Comparison of ENCODE assay signal across 12 cellular contexts in genomic region chr16:983044-984030, GRCh38. TPM values are rescaled to one million over a fixed set of nuclear protein-coding genes. Genes with fewer than 3 reads are reported as not detected.
DNase-seq lines count a peak whose midpoint lies in the region; ATAC-seq and TF ChIP-seq lines count a peak whose summit lies in the region.
"Had no signal": no experiment of that assay in that cellular context is flagged by ENCODE, and none has a peak within 500 bp of the region (broad histone marks: within the 10 kb centered on the region; RNA-seq: fewer than 3 reads in every experiment).

No MANE protein-coding gene starts in this region.

- peaks cover 2% of the 10 kb centered on the region for H3K4me1 Mint-ChIP-seq in activated CD4-positive, alpha-beta T cell treated with anti-CD3 and anti-CD28 coated beads, Interleukin-2, amount 10 ng/mL, durations not matched to agents 7 days and 5 days

- no peak overlapping the region for H3K27ac Mint-ChIP-seq in activated CD4-positive, alpha-beta T cell treated with anti-CD3 and anti-CD28 coated beads, Interleukin-2, amount 10 ng/mL, durations not matched to agents 7 days and 5 days
- H3K27ac Mint-ChIP-seq: activated CD8-positive, alpha-beta memory T cell treated with anti-CD3 and anti-CD28 coated beads, Interleukin-2, amount 10 ng/mL, durations not matched to agents 7 days and 5 days had no signal

- ATAC-seq in sciatic nerve = peak; percentile 1
- no peak for ATAC-seq in GM19395 (IDR thresholded peaks at IDR 0.05; ENCODE audit: unreplicated experiment)
- ATAC-seq: activated CD8-positive, alpha-beta memory T cell treated with anti-CD3 and anti-CD28 coated beads, Interleukin-2, amount 10 ng/mL, durations not matched to agents 7 days and 5 days had no signal

- H3K36me3 ChIP-seq in SK-N-MC (ENCODE audit: insufficient read depth, low read length) = no peaks in the 10 kb centered on the region
- peaks cover 4% of the 10 kb centered on the region for H3K36me3 ChIP-seq in iPS-15b (ENCODE audit: control insufficient read depth, insufficient read depth, low read length)
- no peaks in the 10 kb centered on the region for H3K36me3 ChIP-seq in esophagus squamous epithelium
- no peaks in the 10 kb centered on the region for H3K36me3 ChIP-seq in testis (ENCODE audit: low read depth, missing control alignments)
- H3K36me3 ChIP-seq: prostate gland had no signal

- no peak for DNase-seq in activated CD4-positive, alpha-beta T cell treated with anti-CD3 and anti-CD28 coated beads, Interleukin-2, amount 10 ng/mL, durations not matched to agents 7 days and 5 days
- no peak for DNase-seq in activated CD4-positive, alpha-beta T cell treated with anti-CD3 and anti-CD28 coated beads for 48 hours
- DNase-seq in SK-N-MC (ENCODE audit: low read depth, low spot score) = no peak
- no peak for DNase-seq in sciatic nerve (ENCODE audit: low spot score)
- no peak for DNase-seq in esophagus squamous epithelium (lab: John Stamatoyannopoulos, UW)
- no peak for DNase-seq in testis
- DNase-seq: activated CD8-positive, alpha-beta memory T cell treated with anti-CD3 and anti-CD28 coated beads, Interleukin-2, amount 10 ng/mL, durations not matched to agents 7 days and 5 days; effector CD4-positive, alpha-beta T cell; NCI-H2029 had no signal

- WGBS in esophagus squamous epithelium, 2 donors = 69 to 100% methylated on average over 1 to 3 of the region's 59 CpGs
- WGBS in testis, 2 donors = 62 to 66% methylated on average over 17 to 58 of the region's 59 CpGs

- no peaks in the 10 kb centered on the region for H3K9me3 ChIP-seq in SK-N-MC (ENCODE audit: low read depth, low read length)
- no peaks in the 10 kb centered on the region for H3K9me3 ChIP-seq in iPS-15b (ENCODE audit: control insufficient read depth, insufficient read depth, low read length)
- no peaks in the 10 kb centered on the region for H3K9me3 ChIP-seq in esophagus squamous epithelium
- H3K9me3 ChIP-seq in testis = no peaks in the 10 kb centered on the region
- H3K9me3 ChIP-seq: prostate gland had no signal

- H3K27ac ChIP-seq in SK-N-MC (no peak overlapping the region), esophagus squamous epithelium (no peak overlapping the region), testis (no peak overlapping the region)
- H3K27ac ChIP-seq: prostate gland had no signal

- no peak overlapping the region for H3K9ac ChIP-seq in SK-N-MC (ENCODE audit: insufficient read length)
- H3K9ac ChIP-seq in iPS-15b (ENCODE audit: low read depth, low read length) = peak overlapping the region; percentile 47

- H3K27me3 Mint-ChIP-seq in activated CD4-positive, alpha-beta T cell treated with anti-CD3 and anti-CD28 coated beads, Interleukin-2, amount 10 ng/mL, durations not matched to agents 7 days and 5 days = peaks cover 20% of the 10 kb centered on the region

- H3K9me3 Mint-ChIP-seq in activated CD4-positive, alpha-beta T cell treated with anti-CD3 and anti-CD28 coated beads, Interleukin-2, amount 10 ng/mL, durations not matched to agents 7 days and 5 days = no peaks in the 10 kb centered on the region

- TF ChIP-seq CTCF in esophagus squamous epithelium (IDR thresholded peaks at IDR 0.05) (no peak), testis (IDR thresholded peaks at IDR 0.05) (no peak)

- peak overlapping the region; percentile 10 for H3K4me3 Mint-ChIP-seq in activated CD4-positive, alpha-beta T cell treated with anti-CD3 and anti-CD28 coated beads, Interleukin-2, amount 10 ng/mL, durations not matched to agents 7 days and 5 days
- H3K4me3 Mint-ChIP-seq: activated CD8-positive, alpha-beta memory T cell treated with anti-CD3 and anti-CD28 coated beads, Interleukin-2, amount 10 ng/mL, durations not matched to agents 7 days and 5 days had no signal

- CTCF ChIA-PET in activated CD4-positive, alpha-beta T cell treated with anti-CD3 and anti-CD28 coated beads, Interleukin-2, amount 10 ng/mL, durations not matched to agents 7 days and 5 days (lab: Charles Lee) = no interaction called here

- intact Hi-C loops in sciatic nerve (cut with DNase I) = no loop called here
- intact Hi-C loops in esophagus squamous epithelium (cut with DNase I) = no loop called here
- intact Hi-C loops in testis (cut with DNase I; ENCODE audit: low total_unique reads) = no loop called here

- no peaks in the 10 kb centered on the region for H3K36me3 Mint-ChIP-seq in activated CD4-positive, alpha-beta T cell treated with anti-CD3 and anti-CD28 coated beads, Interleukin-2, amount 10 ng/mL, durations not matched to agents 7 days and 5 days (ENCODE audit: low read depth)
- H3K36me3 Mint-ChIP-seq: activated CD8-positive, alpha-beta memory T cell treated with anti-CD3 and anti-CD28 coated beads, Interleukin-2, amount 10 ng/mL, durations not matched to agents 7 days and 5 days had no signal

- H3K4me1 ChIP-seq in iPS-15b (ENCODE audit: control insufficient read depth, insufficient read depth, low read length) = no peaks in the 10 kb centered on the region
- peaks cover 9 to 35% (median 29%) of the 10 kb centered on the region in 3 donors for H3K4me1 ChIP-seq in esophagus squamous epithelium
- H3K4me1 ChIP-seq in testis = peaks cover 4% of the 10 kb centered on the region

- POLR2A ChIA-PET in activated CD4-positive, alpha-beta T cell treated with anti-CD3 and anti-CD28 coated beads, Interleukin-2, amount 10 ng/mL, durations not matched to agents 7 days and 5 days (lab: Charles Lee) = no interaction called here

- peaks cover 14% of the 10 kb centered on the region for H3K27me3 ChIP-seq in iPS-15b (ENCODE audit: control insufficient read depth, insufficient read depth, low read length)
- peaks cover 7 to 100% (median 22%) of the 10 kb centered on the region in 4 donors for H3K27me3 ChIP-seq in esophagus squamous epithelium
- no peaks in the 10 kb centered on the region for H3K27me3 ChIP-seq in testis

- peak overlapping the region; percentile 77 for H3K4me3 ChIP-seq in SK-N-MC
- H3K4me3 ChIP-seq in iPS-15b (ENCODE audit: low read depth, low read length) = peak overlapping the region; percentile 59
- peak overlapping the region in 1 of 4 donors; percentile 75 for H3K4me3 ChIP-seq in esophagus squamous epithelium
- no peak overlapping the region for H3K4me3 ChIP-seq in testis
- H3K4me3 ChIP-seq: prostate gland had no signal

- TF ChIP-seq POLR2A in esophagus squamous epithelium (IDR thresholded peaks at IDR 0.05) (no peak), testis (IDR thresholded peaks at IDR 0.05) (no peak)

RNA-seq across cellular contexts. Expression of gene SOX8, which starts 1.8 kb away (rescaled TPM):
- under 1 TPM; 0.25 to 0.27 TPM for total RNA-seq in activated CD4-positive, alpha-beta T cell treated with anti-CD3 and anti-CD28 coated beads, Interleukin-2, amount 10 ng/mL, durations not matched to agents 7 days and 5 days
- total RNA-seq in sciatic nerve (57.7 TPM), esophagus squamous epithelium (under 1 TPM in 3 of 4 donors, not detected in 1; 0.08 to 0.19 (median 0.09) TPM), testis (10 to 100 TPM; 11.2 to 19.6 TPM)
- 4.3 TPM for polyA plus RNA-seq in testis (ENCODE audit: insufficient read depth, low read depth, low replicate concordance)

RNA-seq across cellular contexts. Expression of gene LMF1, which starts 12.6 kb away (rescaled TPM):
- total RNA-seq in activated CD4-positive, alpha-beta T cell treated with anti-CD3 and anti-CD28 coated beads, Interleukin-2, amount 10 ng/mL, durations not matched to agents 7 days and 5 days = 10 to 100 TPM; 20.5 to 23.0 TPM
- total RNA-seq in sciatic nerve = 31.3 TPM
- total RNA-seq in esophagus squamous epithelium = 10 to 100 TPM; 13.3 to 34.4 (median 23.8) TPM
- 10 to 100 TPM; 66.6 to 83.4 TPM for total RNA-seq in testis
- 12.5 TPM for polyA plus RNA-seq in testis (ENCODE audit: insufficient read depth, low read depth, low replicate concordance)

Comparison
In these comparisons a context has a peak if more than half of its experiments do, and no peak if none do; other contexts are left out.
1. H3K4me3 ChIP-seq: peak in SK-N-MC (single experiment) and iPS-15b (single experiment); none in testis (0 of 2).
2. RNA of gene SOX8, which starts 1.8 kb away (total RNA-seq): 57.7 TPM in sciatic nerve (single experiment) and 11.2 to 19.6 TPM in testis; 0.25 to 0.27 TPM in activated CD4-positive, alpha-beta T cell treated with anti-CD3 and anti-CD28 coated beads, Interleukin-2, amount 10 ng/mL, durations not matched to agents 7 days and 5 days and 0.08 to 0.19 TPM in esophagus squamous epithelium; every median in the first group is over 4 times any median in the second.